8 cellular contexts compared by ENCODE assay signal in the genomic region with DNA sequence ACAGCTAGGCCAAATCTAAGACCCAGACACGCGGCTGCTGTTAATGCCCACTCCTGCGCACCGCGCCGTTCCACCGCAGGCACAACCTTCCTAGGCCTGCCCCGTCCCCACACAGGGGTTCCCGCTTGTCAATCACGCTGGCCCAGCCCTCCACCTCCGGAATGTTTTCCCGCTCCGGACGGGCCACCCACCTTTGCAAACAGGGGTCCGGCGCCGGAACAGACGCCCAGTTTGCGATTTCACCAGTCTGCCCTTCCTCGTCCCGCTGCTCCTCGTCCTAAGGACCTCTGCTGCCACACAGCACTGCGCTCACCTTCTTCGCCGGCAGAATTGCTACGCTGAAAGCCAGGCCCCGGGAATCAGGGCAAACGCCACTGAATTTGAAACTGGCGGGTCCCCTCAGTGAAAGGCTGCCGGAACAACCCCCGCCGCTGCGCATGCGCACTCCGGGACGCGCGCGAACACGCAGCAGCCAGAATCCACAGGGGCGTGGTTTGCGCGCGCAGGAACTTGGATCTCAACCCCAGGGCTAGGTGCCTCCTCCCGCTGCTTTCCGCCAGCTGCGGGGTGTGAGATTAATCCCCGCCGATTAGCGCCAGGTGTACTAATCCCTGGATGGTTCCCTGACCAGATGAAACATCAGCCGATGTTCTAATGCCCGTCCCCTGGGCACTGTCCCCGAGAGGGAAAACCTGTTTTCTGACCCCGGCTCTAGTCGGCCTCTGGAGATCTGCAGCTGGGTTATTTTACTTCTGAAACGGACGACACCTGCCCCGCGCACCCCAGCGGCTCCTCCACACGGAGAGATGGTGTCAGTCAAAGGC.
DNase-seq lines count a peak whose midpoint lies in the region; ATAC-seq and TF ChIP-seq lines count a peak whose summit lies in the region.
"Not testable (repeated sequence)": the region's sequence is repeated elsewhere in the genome, so short reads cannot be mapped to it uniquely, and the experiment has no call there.

No MANE protein-coding gene starts in this region.

- not testable (repeated sequence) for H3K36me3 ChIP-seq in adrenal gland (replicated peaks in 1 of 2); right atrium auricular region; psoas muscle (ENCODE audit: insufficient read depth in 1 of 2, low read depth in 1 of 2)

- H3K4me3 Mint-ChIP-seq in T-cell, result peak overlapping the region; percentile 98

- H3K9me3 ChIP-seq in adrenal gland (replicated peaks in 1 of 3); right atrium auricular region; psoas muscle: not testable (repeated sequence)

- peak; percentile 73 for ATAC-seq in GM18498 (IDR thresholded peaks at IDR 0.05; ENCODE audit: unreplicated experiment)
- peak; percentile 63 for ATAC-seq in HG02852 (IDR thresholded peaks at IDR 0.05; ENCODE audit: unreplicated experiment)
- ATAC-seq in T-cell (replicated peaks in 1 of 4), result peak; percentile 87 to 93 (median 90)
- peak; percentile 87 to 98 (median 89) for ATAC-seq in psoas muscle

- H3K4me3 ChIP-seq in adrenal gland, result peak overlapping the region in 3 of 4 donors; percentile 10 to 61 (median 48)
- peak overlapping the region; percentile 49 to 54 for H3K4me3 ChIP-seq in right atrium auricular region
- H3K4me3 ChIP-seq in psoas muscle, result peak overlapping the region; percentile 71

- TF ChIP-seq CTCF in adrenal gland (IDR thresholded peaks at IDR 0.05); right atrium auricular region (IDR thresholded peaks at IDR 0.05); psoas muscle (IDR thresholded peaks at IDR 0.05): not testable (repeated sequence)

- not testable (repeated sequence) for H3K27me3 ChIP-seq in adrenal gland; right atrium auricular region; psoas muscle (ENCODE audit: insufficient read depth in 3 of 3, low read length in 2 of 3)

- not testable (repeated sequence) for H3K4me1 ChIP-seq in adrenal gland (replicated peaks in 1 of 2); right atrium auricular region; psoas muscle

- not testable (repeated sequence) for H3K36me3 Mint-ChIP-seq in T-cell

- CTCF ChIA-PET in T-cell (lab: Charles Lee), result not testable (repeated sequence)

- not testable (repeated sequence) for H3K27ac ChIP-seq in adrenal gland, psoas muscle
- H3K27ac ChIP-seq in right atrium auricular region, result peak overlapping the region in 1 of 2 donors; percentile 1

- intact Hi-C loops in adrenal gland (cut with DNase I); psoas muscle (cut with DNase I): not testable (repeated sequence)

- H3K4me1 Mint-ChIP-seq in T-cell, result peaks cover 19 to 26% (median 25%) of the 10 kb centered on the region in 3 donors

- peak; percentile 46 for DNase-seq in NCI-H1436 treated with DMSO at 0.1 percent for 48 hours (lab: John Stamatoyannopoulos, UW)
- DNase-seq in T-cell, result peak; percentile 84 to 93 (median 90)
- peak; percentile 85 to 95 (median 90) for DNase-seq in adrenal gland
- DNase-seq in right atrium auricular region (ENCODE audit: low spot score), result peak; percentile 88
- DNase-seq in psoas muscle, result peak; percentile 89 to 93
- peak; percentile 90 for DNase-seq in ureter (ENCODE audit: low spot score)

- not testable (repeated sequence) for H3K9me3 Mint-ChIP-seq in T-cell

- TF ChIP-seq POLR2A in adrenal gland (IDR thresholded peaks at IDR 0.05), result not testable (repeated sequence)

- H3K27me3 Mint-ChIP-seq in T-cell, result not testable (repeated sequence)

- POLR2A ChIA-PET in T-cell (lab: Charles Lee), result not testable (repeated sequence)

- peak overlapping the region; percentile 87 to 93 for H3K27ac Mint-ChIP-seq in T-cell

- WGBS in adrenal gland, 4 donors, result 0% methylated on average over 2 to 61 of the region's 61 CpGs
- 0% methylated on average over 61 of the region's 61 CpGs for WGBS in psoas muscle, 3 donors
